20 cellular contexts compared by ENCODE assay signal in the genomic region with DNA sequence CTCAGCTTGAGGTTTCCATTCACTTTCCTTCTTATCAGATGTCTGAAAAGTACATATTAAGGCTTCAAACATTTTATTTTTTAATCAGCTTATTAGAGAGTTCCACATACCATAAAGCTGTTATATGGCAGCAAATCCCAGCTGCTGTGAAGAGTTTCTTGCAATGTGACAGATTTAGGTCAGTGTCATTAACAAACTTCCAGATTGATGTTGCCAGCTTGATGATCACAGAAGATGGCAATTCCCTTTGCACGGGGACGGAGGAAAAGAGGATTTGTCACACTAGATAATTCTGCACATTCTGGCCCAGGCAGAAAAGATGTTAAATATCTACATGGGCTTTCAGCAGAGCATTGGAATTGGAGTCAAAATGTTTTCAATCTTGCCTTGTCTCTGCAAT.
"Had no signal": no experiment of that assay in that cellular context is flagged by ENCODE, and none has a peak within 500 bp of the region (broad histone marks: within the 10 kb centered on the region; RNA-seq: fewer than 3 reads in every experiment).

No MANE protein-coding gene starts in this region.

- DNase-seq: stimulated activated CD4-positive, alpha-beta T cell treated with anti-CD3 and anti-CD28 coated beads, Interleukin-2, amount 100 ng/mL, for 48 hours; stimulated activated CD4-positive, alpha-beta T cell treated with anti-CD3 and anti-CD28 coated beads, Interleukin-4, amount 100 ng/mL, for 1 hour; stimulated activated CD4-positive, alpha-beta T cell treated with anti-CD3 and anti-CD28 coated beads, Interleukin-4, amount 100 ng/mL, for 24 hours; stimulated activated CD4-positive, alpha-beta T cell treated with anti-CD3 and anti-CD28 coated beads, Interleukin-4, amount 100 ng/mL, for 4 hours; stimulated activated CD8-positive, alpha-beta memory T cell treated with anti-CD3 and anti-CD28 coated beads, Interleukin-4, amount 100 ng/mL, for 48 hours; stimulated activated naive B cell treated with anti-CD40 and anti-IgM and Interleukin-4, amounts not matched to agents 10 μg/mL and 1 μg/mL and 100 μg/mL, for 72 hours; stimulated activated naive CD4-positive, alpha-beta T cell; stimulated activated naive CD4-positive, alpha-beta T cell treated with Interleukin-2 at 50 U/mL for 16 hours; stimulated activated naive CD8-positive, alpha-beta T cell treated with anti-CD3 and anti-CD28 coated beads, Interleukin-15, amount 100 ng/mL, for 72 hours; stimulated activated naive CD8-positive, alpha-beta T cell treated with anti-CD3 and anti-CD28 coated beads, Interleukin-15, Interleukin-2, amounts not matched to agents 100 U/mL and 50 U/mL, for 24 hours; stomach; substantia nigra; testis; thyroid gland; tibial artery; transverse colon; trophoblast cell; upper lobe of left lung; upper lobe of right lung; uterus had no signal
